Comparison of ENCODE assay signal across 22 cellular contexts in the genomic region with DNA sequence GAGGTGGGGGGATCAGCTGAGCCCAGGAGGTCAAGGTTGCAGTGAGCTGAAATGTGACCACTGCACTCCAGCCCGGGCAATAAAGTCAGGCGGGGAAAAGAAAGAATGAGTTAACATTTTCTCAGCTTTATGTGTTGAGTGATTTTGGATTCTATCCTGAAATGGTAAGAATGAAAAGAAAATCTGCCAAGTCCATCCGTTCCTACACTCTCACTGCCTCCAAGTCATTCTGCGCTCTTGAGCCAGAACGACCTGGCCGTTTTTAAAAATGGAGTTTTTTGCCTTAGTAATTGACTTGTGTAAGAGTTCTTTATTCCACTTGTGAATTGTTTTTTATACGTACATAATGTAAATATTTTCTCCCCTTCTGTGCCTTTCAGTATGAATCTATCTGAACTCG. TPM values are rescaled to one million over a fixed set of nuclear protein-coding genes. Genes with fewer than 3 reads are reported as not detected.
A peak's percentile ranks its signal among the peaks of the same experiment; 100 is the strongest.
DNase-seq lines count a peak whose midpoint lies in the region; ATAC-seq and TF ChIP-seq lines count a peak whose summit lies in the region.
"Had no signal": no experiment of that assay in that cellular context is flagged by ENCODE, and none has a peak within 500 bp of the region (broad histone marks: within the 10 kb centered on the region; RNA-seq: fewer than 3 reads in every experiment).

No MANE protein-coding gene starts in this region.

- peak overlapping the region; percentile 34 for H3K27ac Mint-ChIP-seq in activated naive CD8-positive, alpha-beta T cell
- no peak overlapping the region for H3K27ac Mint-ChIP-seq in activated naive CD8-positive, alpha-beta T cell treated with anti-CD3 and anti-CD28 coated beads for 36 hours
- H3K27ac Mint-ChIP-seq in CD4-positive, alpha-beta T cell: peak overlapping the region; percentile 10
- no peak overlapping the region for H3K27ac Mint-ChIP-seq in activated CD4-positive, alpha-beta T cell treated with anti-CD3 and anti-CD28 coated beads, Interleukin-2, amount 10 ng/mL, durations not matched to agents 24 days and 14 days

- POLR2A ChIA-PET in CD4-positive, alpha-beta T cell (lab: Charles Lee): no interaction called here

- ATAC-seq in CD4-positive, alpha-beta T cell (ENCODE audit: poor library complexity): no peak
- no peak for ATAC-seq in GM19452 (IDR thresholded peaks at IDR 0.05; ENCODE audit: unreplicated experiment)
- ATAC-seq: CD8-positive, alpha-beta T cell; GM12878 had no signal

- no peaks in the 10 kb centered on the region for H3K27me3 Mint-ChIP-seq in activated naive CD8-positive, alpha-beta T cell
- no peaks in the 10 kb centered on the region for H3K27me3 Mint-ChIP-seq in activated naive CD8-positive, alpha-beta T cell treated with anti-CD3 and anti-CD28 coated beads for 36 hours
- no peaks in the 10 kb centered on the region for H3K27me3 Mint-ChIP-seq in CD4-positive, alpha-beta T cell
- H3K27me3 Mint-ChIP-seq in activated CD4-positive, alpha-beta T cell treated with anti-CD3 and anti-CD28 coated beads, Interleukin-2, amount 10 ng/mL, durations not matched to agents 24 days and 14 days: no peaks in the 10 kb centered on the region

- H3K36me3 Mint-ChIP-seq in activated naive CD8-positive, alpha-beta T cell: peaks cover 3% of the 10 kb centered on the region
- peaks cover 2% of the 10 kb centered on the region for H3K36me3 Mint-ChIP-seq in activated naive CD8-positive, alpha-beta T cell treated with anti-CD3 and anti-CD28 coated beads for 36 hours
- H3K36me3 Mint-ChIP-seq in CD4-positive, alpha-beta T cell (ENCODE audit: low read depth): peaks cover 32% of the 10 kb centered on the region
- H3K36me3 Mint-ChIP-seq in activated CD4-positive, alpha-beta T cell treated with anti-CD3 and anti-CD28 coated beads, Interleukin-2, amount 10 ng/mL, durations not matched to agents 24 days and 14 days (ENCODE audit: low read depth): peaks cover 26% of the 10 kb centered on the region

- intact Hi-C loops in CD4-positive, alpha-beta T cell (cut with DNase I, micrococcal nuclease): loop anchor here in 1 of 2 experiments (2.0 kb wide), 1 partner anchor 71 kb away; no protein-coding TSS in a partner anchor
- intact Hi-C loops in activated CD4-positive, alpha-beta T cell treated with anti-CD3 and anti-CD28 coated beads, Interleukin-2, amount 10 ng/mL, durations not matched to agents 24 days and 14 days (cut with micrococcal nuclease): no loop called here

- no peaks in the 10 kb centered on the region for H3K9me3 ChIP-seq in CD4-positive, alpha-beta T cell (ENCODE audit: control insufficient read depth, low read length)
- H3K9me3 ChIP-seq in SK-N-MC (ENCODE audit: low read depth, low read length): no peaks in the 10 kb centered on the region
- H3K9me3 ChIP-seq: HAP-1, MG63 had no signal

- CTCF ChIA-PET in CD4-positive, alpha-beta T cell (lab: Charles Lee): no interaction called here

- peak overlapping the region; percentile 43 for H3K9ac ChIP-seq in SK-N-MC (ENCODE audit: insufficient read length)
- H3K9ac ChIP-seq: GM23248 had no signal

- no peak overlapping the region for H3K27ac ChIP-seq in CD4-positive, alpha-beta T cell (ENCODE audit: low read depth, low read length)
- peak overlapping the region; percentile 78 for H3K27ac ChIP-seq in SK-N-MC
- H3K27ac ChIP-seq: GM23248 had no signal

- no peaks in the 10 kb centered on the region for H3K27me3 ChIP-seq in CD4-positive, alpha-beta T cell (ENCODE audit: control insufficient read depth, insufficient read depth, low read length)
- H3K27me3 ChIP-seq: MG63 had no signal

- H3K4me1 Mint-ChIP-seq in activated naive CD8-positive, alpha-beta T cell (ENCODE audit: low read depth): peaks cover 16% of the 10 kb centered on the region
- peaks cover 10% of the 10 kb centered on the region for H3K4me1 Mint-ChIP-seq in activated naive CD8-positive, alpha-beta T cell treated with anti-CD3 and anti-CD28 coated beads for 36 hours
- H3K4me1 Mint-ChIP-seq in CD4-positive, alpha-beta T cell (ENCODE audit: low read depth): peaks cover 27% of the 10 kb centered on the region
- H3K4me1 Mint-ChIP-seq in activated CD4-positive, alpha-beta T cell treated with anti-CD3 and anti-CD28 coated beads, Interleukin-2, amount 10 ng/mL, durations not matched to agents 24 days and 14 days: peaks cover 15% of the 10 kb centered on the region

- H3K9me3 Mint-ChIP-seq in activated naive CD8-positive, alpha-beta T cell (ENCODE audit: low read depth): no peaks in the 10 kb centered on the region
- H3K9me3 Mint-ChIP-seq in activated naive CD8-positive, alpha-beta T cell treated with anti-CD3 and anti-CD28 coated beads for 36 hours: no peaks in the 10 kb centered on the region
- no peaks in the 10 kb centered on the region for H3K9me3 Mint-ChIP-seq in CD4-positive, alpha-beta T cell
- H3K9me3 Mint-ChIP-seq in activated CD4-positive, alpha-beta T cell treated with anti-CD3 and anti-CD28 coated beads, Interleukin-2, amount 10 ng/mL, durations not matched to agents 24 days and 14 days: no peaks in the 10 kb centered on the region
- H3K9me3 Mint-ChIP-seq: CD8-positive, alpha-beta T cell had no signal

- no peak for DNase-seq in activated naive CD8-positive, alpha-beta T cell treated with anti-CD3 and anti-CD28 coated beads for 36 hours
- DNase-seq in CD4-positive, alpha-beta T cell: no peak
- DNase-seq in SK-N-MC (ENCODE audit: low read depth, low spot score) (no peak), fibroblast of the aortic adventitia (ENCODE audit: low read depth) (peak; percentile 68), HCEC 1CT (no peak)
- DNase-seq in activated CD4-positive, alpha-beta T cell treated with anti-CD3 and anti-CD28 coated beads, Interleukin-2, amount 10 ng/mL, durations not matched to agents 24 days and 14 days: no peak
- DNase-seq: CD8-positive, alpha-beta T cell; DND-41; GM23248; Kasumi-1; MG63; NCI-H1417; NCI-H1694 treated with DMSO at 0.1 percent for 48 hours; NCI-H2081 treated with DMSO at 0.1 percent for 48 hours; NCI-H2171 treated with DMSO at 0.1 percent for 48 hours; NCI-H526 treated with DMSO at 0.1 percent for 48 hours; Right ventricle myocardium superior had no signal

- no peak for TF ChIP-seq CTCF in CD4-positive, alpha-beta T cell (IDR thresholded peaks at IDR 0.05)
- TF ChIP-seq CTCF in fibroblast of the aortic adventitia (IDR thresholded peaks at IDR 0.05; ENCODE audit: insufficient read depth, low read length): no peak

- peaks cover 12% of the 10 kb centered on the region for H3K36me3 ChIP-seq in SK-N-MC (ENCODE audit: insufficient read depth, low read length)

- H3K4me3 ChIP-seq in SK-N-MC: peak overlapping the region; percentile 5; the same call in 1 of the 2 replicates
- H3K4me3 ChIP-seq in fibroblast of the aortic adventitia (ENCODE audit: low read depth, low read length): no peak overlapping the region
- H3K4me3 ChIP-seq: GM12878, GM23248, HAP-1, MG63 had no signal

- no peak overlapping the region for H3K4me3 Mint-ChIP-seq in activated naive CD8-positive, alpha-beta T cell
- no peak overlapping the region for H3K4me3 Mint-ChIP-seq in activated naive CD8-positive, alpha-beta T cell treated with anti-CD3 and anti-CD28 coated beads for 36 hours
- no peak overlapping the region for H3K4me3 Mint-ChIP-seq in CD4-positive, alpha-beta T cell
- no peak overlapping the region for H3K4me3 Mint-ChIP-seq in activated CD4-positive, alpha-beta T cell treated with anti-CD3 and anti-CD28 coated beads, Interleukin-2, amount 10 ng/mL, durations not matched to agents 24 days and 14 days
- H3K4me3 Mint-ChIP-seq: CD8-positive, alpha-beta T cell had no signal

RNA-seq across cellular contexts. Expression of a gene that starts 28.7 kb away (rescaled TPM):
- 10 to 100 TPM; 32.1 to 32.9 TPM for total RNA-seq in activated naive CD8-positive, alpha-beta T cell treated with anti-CD3 and anti-CD28 coated beads for 36 hours
- total RNA-seq in CD4-positive, alpha-beta T cell: 10 to 100 TPM; 21.4 to 22.5 TPM
- total RNA-seq in fibroblast of the aortic adventitia (ENCODE audit: low replicate concordance): 30.9 and 33.9 TPM in 2 replicates
- total RNA-seq in activated CD4-positive, alpha-beta T cell treated with anti-CD3 and anti-CD28 coated beads, Interleukin-2, amount 10 ng/mL, durations not matched to agents 24 days and 14 days: 42.3 and 43.1 TPM in 2 replicates

RNA-seq across cellular contexts. Expression of a gene that starts 32.6 kb away (rescaled TPM):
- total RNA-seq in activated naive CD8-positive, alpha-beta T cell treated with anti-CD3 and anti-CD28 coated beads for 36 hours: 10 to 100 TPM; 27.6 to 28.9 TPM
- 10 to 100 TPM; 41.3 to 46.1 TPM for total RNA-seq in CD4-positive, alpha-beta T cell
- 4.0 and 16.0 TPM in 2 replicates for total RNA-seq in fibroblast of the aortic adventitia (ENCODE audit: low replicate concordance)
- total RNA-seq in activated CD4-positive, alpha-beta T cell treated with anti-CD3 and anti-CD28 coated beads, Interleukin-2, amount 10 ng/mL, durations not matched to agents 24 days and 14 days: 48.1 and 49.5 TPM in 2 replicates

RNA-seq across cellular contexts. Expression of a gene that starts 46.1 kb away (rescaled TPM):
- 10 to 100 TPM; 11.6 to 11.8 TPM for total RNA-seq in activated naive CD8-positive, alpha-beta T cell treated with anti-CD3 and anti-CD28 coated beads for 36 hours
- 10 to 100 TPM; 22.0 to 23.3 TPM for total RNA-seq in CD4-positive, alpha-beta T cell
- total RNA-seq in fibroblast of the aortic adventitia (ENCODE audit: low replicate concordance): 7.9 and 12.3 TPM in 2 replicates
- 26.0 and 26.9 TPM in 2 replicates for total RNA-seq in activated CD4-positive, alpha-beta T cell treated with anti-CD3 and anti-CD28 coated beads, Interleukin-2, amount 10 ng/mL, durations not matched to agents 24 days and 14 days

RNA-seq across cellular contexts. Expression of a gene that starts 55.8 kb away (rescaled TPM):
- total RNA-seq in activated naive CD8-positive, alpha-beta T cell treated with anti-CD3 and anti-CD28 coated beads for 36 hours: 10 to 100 TPM; 16.7 to 19.3 TPM
- 10 to 100 TPM; 12.0 to 12.1 TPM for total RNA-seq in CD4-positive, alpha-beta T cell
- total RNA-seq in fibroblast of the aortic adventitia (ENCODE audit: low replicate concordance): 0.16 and 2.3 TPM in 2 replicates
- total RNA-seq in activated CD4-positive, alpha-beta T cell treated with anti-CD3 and anti-CD28 coated beads, Interleukin-2, amount 10 ng/mL, durations not matched to agents 24 days and 14 days: 34.4 and 37.5 TPM in 2 replicates
- total RNA-seq: SK-MEL-5 had no signal

RNA-seq across cellular contexts. Expression of a gene that starts 57.3 kb away (rescaled TPM):
- total RNA-seq in activated naive CD8-positive, alpha-beta T cell treated with anti-CD3 and anti-CD28 coated beads for 36 hours: 10 to 100 TPM; 64.5 to 64.6 TPM
- 10 to 100 TPM; 50.6 to 51.3 TPM for total RNA-seq in CD4-positive, alpha-beta T cell
- total RNA-seq in fibroblast of the aortic adventitia (ENCODE audit: low replicate concordance): 55.4 and 120 TPM in 2 replicates
- 79.5 and 81.3 TPM in 2 replicates for total RNA-seq in activated CD4-positive, alpha-beta T cell treated with anti-CD3 and anti-CD28 coated beads, Interleukin-2, amount 10 ng/mL, durations not matched to agents 24 days and 14 days

Comparison
In these comparisons a context has a peak if more than half of its experiments do, and no peak if none do; other contexts are left out.
1. H3K27ac Mint-ChIP-seq: peak in activated naive CD8-positive, alpha-beta T cell (single experiment) and CD4-positive, alpha-beta T cell (single experiment); none in activated naive CD8-positive, alpha-beta T cell treated with anti-CD3 and anti-CD28 coated beads for 36 hours (single experiment) and activated CD4-positive, alpha-beta T cell treated with anti-CD3 and anti-CD28 coated beads, Interleukin-2, amount 10 ng/mL, durations not matched to agents 24 days and 14 days (single experiment).